ENCODE assay signal across 28 cellular contexts in the genomic region with DNA sequence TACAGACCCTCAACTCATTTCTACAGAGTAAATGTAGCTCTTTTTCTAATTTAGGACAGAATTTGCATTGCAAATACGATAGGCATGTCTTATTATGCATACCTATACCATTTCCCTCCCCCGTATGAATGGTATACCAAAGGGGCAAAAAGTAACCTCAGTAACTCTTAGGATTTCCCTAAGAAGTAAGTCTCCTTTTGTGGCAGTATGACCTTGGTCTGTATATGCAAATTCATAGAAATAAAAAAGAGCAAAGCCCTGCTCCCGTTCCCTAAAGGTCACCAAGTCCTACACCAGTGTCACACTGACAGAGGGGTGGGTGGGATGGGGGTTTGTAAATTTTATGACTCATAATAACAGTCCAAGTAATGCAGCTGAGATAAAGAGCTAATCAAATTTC.
"Had no signal": no experiment of that assay in that cellular context is flagged by ENCODE, and none has a peak within 500 bp of the region (broad histone marks: within the 10 kb centered on the region; RNA-seq: fewer than 3 reads in every experiment).

No MANE protein-coding gene starts in this region.

- H3K9me3 Mint-ChIP-seq: natural killer cell; nephron; neural progenitor cell; stimulated activated memory B cell treated with anti-CD40 and anti-IgM and Interleukin-4, amounts not matched to agents 10 μg/mL and 1 μg/mL and 100 μg/mL, for 72 hours had no signal

- H3K4me1 Mint-ChIP-seq: naive thymus-derived CD4-positive, alpha-beta T cell; natural killer cell; stimulated activated memory B cell treated with anti-CD40 and anti-IgM and Interleukin-4, amounts not matched to agents 10 μg/mL and 1 μg/mL and 100 μg/mL, for 72 hours had no signal

- H3K9ac ChIP-seq: neural progenitor cell, parathyroid adenoma had no signal

- H3K36me3 ChIP-seq: neural progenitor cell, ovary, right lobe of liver, sigmoid colon, stomach, thoracic aorta, thyroid gland, tibial nerve, upper lobe of right lung, uterus had no signal

- H3K9me3 ChIP-seq: ovary, psoas muscle, right lobe of liver, sigmoid colon, stomach, thoracic aorta, thyroid gland, tibial nerve, upper lobe of right lung, uterus had no signal

- H3K4me3 ChIP-seq: neural progenitor cell, ovary, psoas muscle, right lobe of liver, sigmoid colon, stomach, thoracic aorta, thyroid gland, tibial nerve, upper lobe of right lung, uterus had no signal

- H3K79me2 ChIP-seq: parathyroid adenoma had no signal

- H3K27ac Mint-ChIP-seq: naive thymus-derived CD4-positive, alpha-beta T cell; natural killer cell; nephron; neural progenitor cell; progenitor cell of endocrine pancreas; stimulated activated memory B cell treated with anti-CD40 and anti-IgM and Interleukin-4, amounts not matched to agents 10 μg/mL and 1 μg/mL and 100 μg/mL, for 72 hours; type B pancreatic cell had no signal

- H3K27me3 ChIP-seq: neural progenitor cell, ovary, right lobe of liver, sigmoid colon, stomach, thyroid gland, tibial nerve, upper lobe of right lung, uterus had no signal

- ATAC-seq: naive thymus-derived CD4-positive, alpha-beta T cell; natural killer cell; psoas muscle; right cardiac atrium; right lobe of liver; stimulated activated memory B cell treated with anti-CD40 and anti-IgM and Interleukin-4, amounts not matched to agents 10 μg/mL and 1 μg/mL and 100 μg/mL, for 72 hours; upper lobe of right lung had no signal

- H3K4me2 ChIP-seq: neural progenitor cell had no signal

- H3K27ac ChIP-seq: neural progenitor cell, ovary, parathyroid adenoma, psoas muscle, right lobe of liver, sigmoid colon, stomach, thoracic aorta, thyroid gland, tibial nerve, upper lobe of right lung, uterus had no signal

- H2AFZ ChIP-seq: parathyroid adenoma had no signal

- H3K4me1 ChIP-seq: neural progenitor cell, parathyroid adenoma, psoas muscle, right lobe of liver, sigmoid colon, thyroid gland, tibial nerve, upper lobe of right lung, uterus had no signal

- DNase-seq: naive thymus-derived CD4-positive, alpha-beta T cell; natural killer cell; occipital lobe; ovary; posterior cingulate gyrus; psoas muscle; right cardiac atrium; right lobe of liver; sigmoid colon; small intestine; stimulated activated CD4-positive, alpha-beta T cell treated with anti-CD3 and anti-CD28 coated beads, Interleukin-12 subunit alpha, Interleukin-12 subunit beta, amount 100 ng/mL, for 4 hours; stimulated activated CD4-positive, alpha-beta T cell treated with anti-CD3 and anti-CD28 coated beads, Interleukin-1b, Interleukin-23, amount 100 ng/mL, for 48 hours; stimulated activated CD4-positive, alpha-beta T cell treated with anti-CD3 and anti-CD28 coated beads, Interleukin-4, amount 100 ng/mL, for 1 hour; stimulated activated CD4-positive, alpha-beta T cell treated with anti-CD3 and anti-CD28 coated beads, Interleukin-4, amount 100 ng/mL, for 4 hours; stimulated activated CD8-positive, alpha-beta memory T cell treated with anti-CD3 and anti-CD28 coated beads, Interleukin-4, amount 100 ng/mL, for 48 hours; stimulated activated naive CD4-positive, alpha-beta T cell treated with Interleukin-2 at 50 U/mL for 16 hours; stomach; thyroid gland; upper lobe of right lung; uterus had no signal

- H3K4me3 Mint-ChIP-seq: naive thymus-derived CD4-positive, alpha-beta T cell; natural killer cell; nephron; neural progenitor cell; stimulated activated memory B cell treated with anti-CD40 and anti-IgM and Interleukin-4, amounts not matched to agents 10 μg/mL and 1 μg/mL and 100 μg/mL, for 72 hours; type B pancreatic cell had no signal
